Comparison of ENCODE assay signal across 1 cellular context in genomic region chr20:18288748-18289705, GRCh38.
TF ChIP-seq lines count a peak whose summit lies in the region.

No MANE protein-coding gene starts in this region.

TF ChIP-seq in HEK293, 187 proteins besides CTCF, POLR2A, EP300 and RAD21 (continued from another document):
- TF ChIP-seq, protein P1, sequence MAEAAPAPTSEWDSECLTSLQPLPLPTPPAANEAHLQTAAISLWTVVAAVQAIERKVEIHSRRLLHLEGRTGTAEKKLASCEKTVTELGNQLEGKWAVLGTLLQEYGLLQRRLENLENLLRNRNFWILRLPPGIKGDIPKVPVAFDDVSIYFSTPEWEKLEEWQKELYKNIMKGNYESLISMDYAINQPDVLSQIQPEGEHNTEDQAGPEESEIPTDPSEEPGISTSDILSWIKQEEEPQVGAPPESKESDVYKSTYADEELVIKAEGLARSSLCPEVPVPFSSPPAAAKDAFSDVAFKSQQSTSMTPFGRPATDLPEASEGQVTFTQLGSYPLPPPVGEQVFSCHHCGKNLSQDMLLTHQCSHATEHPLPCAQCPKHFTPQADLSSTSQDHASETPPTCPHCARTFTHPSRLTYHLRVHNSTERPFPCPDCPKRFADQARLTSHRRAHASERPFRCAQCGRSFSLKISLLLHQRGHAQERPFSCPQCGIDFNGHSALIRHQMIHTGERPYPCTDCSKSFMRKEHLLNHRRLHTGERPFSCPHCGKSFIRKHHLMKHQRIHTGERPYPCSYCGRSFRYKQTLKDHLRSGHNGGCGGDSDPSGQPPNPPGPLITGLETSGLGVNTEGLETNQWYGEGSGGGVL (tag by site-specific recombination; IDR thresholded peaks at IDR 0.05), result peak; percentile 11; the same call in 1 of the 2 replicates
TF ChIP-seq in HEK293: peak in this region for 5.
